1 cellular context compared by ENCODE assay signal in the genomic region with DNA sequence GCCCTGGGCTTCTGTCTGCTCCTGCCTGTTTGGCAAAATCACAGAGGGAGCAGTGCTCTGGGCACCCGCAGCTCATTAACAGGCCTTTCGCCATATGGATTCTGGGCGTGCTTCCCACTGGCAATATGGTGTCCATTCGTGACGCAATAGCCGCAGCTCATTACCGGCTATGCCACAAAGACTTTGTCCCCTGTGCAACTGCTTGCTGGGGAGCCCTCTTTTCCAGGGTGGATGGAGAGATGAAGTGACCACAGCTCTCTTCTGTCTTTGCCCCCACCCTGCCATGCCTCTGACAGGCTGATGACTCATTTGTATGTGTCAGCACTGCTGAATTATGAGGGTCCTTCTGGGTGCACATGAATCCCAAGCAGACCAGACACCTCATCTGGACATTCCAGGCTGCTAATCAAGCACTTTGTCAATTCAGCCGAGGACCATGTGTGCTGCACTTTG.
TF ChIP-seq lines count a peak whose summit lies in the region.

No MANE protein-coding gene starts in this region.

TF ChIP-seq in IMR-90, 13 proteins besides CTCF, POLR2A, EP300 and RAD21:
- peak; percentile 84 for TF ChIP-seq MAZ (IDR thresholded peaks at IDR 0.05; ENCODE audit: borderline replicate concordance, low read depth, low read length)
- TF ChIP-seq, protein P1, sequence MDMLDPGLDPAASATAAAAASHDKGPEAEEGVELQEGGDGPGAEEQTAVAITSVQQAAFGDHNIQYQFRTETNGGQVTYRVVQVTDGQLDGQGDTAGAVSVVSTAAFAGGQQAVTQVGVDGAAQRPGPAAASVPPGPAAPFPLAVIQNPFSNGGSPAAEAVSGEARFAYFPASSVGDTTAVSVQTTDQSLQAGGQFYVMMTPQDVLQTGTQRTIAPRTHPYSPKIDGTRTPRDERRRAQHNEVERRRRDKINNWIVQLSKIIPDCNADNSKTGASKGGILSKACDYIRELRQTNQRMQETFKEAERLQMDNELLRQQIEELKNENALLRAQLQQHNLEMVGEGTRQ (IDR thresholded peaks at IDR 0.05; ENCODE audit: low read depth, low read length) = no peak
- no peak for TF ChIP-seq SMC3 (IDR thresholded peaks at IDR 0.05; ENCODE audit: low read depth, low read length)
- TF ChIP-seq MXI1 (IDR thresholded peaks at IDR 0.05; ENCODE audit: borderline replicate concordance, low read depth, low read length) = no peak
- TF ChIP-seq NFE2L2 (IDR thresholded peaks at IDR 0.05; ENCODE audit: low read depth, low read length) = no peak
- TF ChIP-seq BHLHE40 (IDR thresholded peaks at IDR 0.05; ENCODE audit: low read depth, low read length) = peak; percentile 62
- TF ChIP-seq CEBPB (IDR thresholded peaks at IDR 0.05; ENCODE audit: low read depth, low read length) = peak; percentile 95
- TF ChIP-seq, protein P2, sequence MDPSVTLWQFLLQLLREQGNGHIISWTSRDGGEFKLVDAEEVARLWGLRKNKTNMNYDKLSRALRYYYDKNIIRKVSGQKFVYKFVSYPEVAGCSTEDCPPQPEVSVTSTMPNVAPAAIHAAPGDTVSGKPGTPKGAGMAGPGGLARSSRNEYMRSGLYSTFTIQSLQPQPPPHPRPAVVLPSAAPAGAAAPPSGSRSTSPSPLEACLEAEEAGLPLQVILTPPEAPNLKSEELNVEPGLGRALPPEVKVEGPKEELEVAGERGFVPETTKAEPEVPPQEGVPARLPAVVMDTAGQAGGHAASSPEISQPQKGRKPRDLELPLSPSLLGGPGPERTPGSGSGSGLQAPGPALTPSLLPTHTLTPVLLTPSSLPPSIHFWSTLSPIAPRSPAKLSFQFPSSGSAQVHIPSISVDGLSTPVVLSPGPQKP (IDR thresholded peaks at IDR 0.05; ENCODE audit: borderline replicate concordance, low read depth, low read length) = no peak
- peak; percentile 76 for TF ChIP-seq RCOR1 (IDR thresholded peaks at IDR 0.05; ENCODE audit: insufficient replicate concordance, low read length)
- TF ChIP-seq RFX5 (IDR thresholded peaks at IDR 0.05; ENCODE audit: low read depth, low read length) = no peak
- peak; percentile 86 for TF ChIP-seq FOS (IDR thresholded peaks at IDR 0.05; ENCODE audit: low read depth, low read length)
TF ChIP-seq in IMR-90: peak in this region for 5.
